1 cellular context compared by ENCODE assay signal in the genomic region with DNA sequence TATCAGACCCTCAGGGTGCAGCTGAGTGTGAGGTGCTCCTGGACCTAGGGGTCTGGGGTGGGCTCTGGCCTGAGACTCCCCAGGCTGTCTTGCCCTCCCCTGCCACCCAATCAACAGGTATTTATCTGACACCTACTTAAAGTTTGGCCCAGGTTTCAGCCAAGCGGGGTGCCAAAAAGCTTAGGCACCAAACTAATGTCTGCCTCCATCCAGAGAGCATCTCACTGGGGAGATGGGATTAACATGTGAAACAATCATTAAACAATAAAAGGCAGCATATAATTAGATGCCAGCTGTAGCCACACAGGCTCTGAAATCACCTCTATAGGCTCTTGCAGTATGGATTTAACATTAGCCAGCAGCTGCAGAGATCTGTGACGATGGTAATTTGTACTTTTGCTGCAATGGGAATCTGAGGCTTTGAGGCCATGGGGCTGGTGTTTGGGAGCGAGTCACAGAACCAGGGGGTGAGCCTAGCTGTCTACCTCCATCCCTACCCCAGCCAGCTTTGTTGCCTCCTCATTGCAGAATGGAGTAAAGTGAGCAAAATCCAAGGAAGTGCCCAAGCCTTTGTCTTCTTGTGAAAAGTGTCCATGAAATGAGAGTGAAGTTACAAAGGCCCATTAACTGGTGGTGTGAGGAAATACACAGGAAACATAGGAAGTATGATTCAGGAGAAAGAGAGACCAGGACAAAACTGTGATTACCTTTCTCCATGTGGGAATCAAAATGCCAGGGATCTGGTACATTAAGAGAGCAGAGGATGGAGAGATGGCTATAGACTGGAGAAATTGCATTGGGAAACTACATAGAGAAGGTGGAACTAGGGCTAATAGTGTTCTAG.
TF ChIP-seq lines count a peak whose summit lies in the region.

No MANE protein-coding gene starts in this region.

TF ChIP-seq in K562, 482 proteins besides CTCF, POLR2A, EP300 and RAD21 (continued from another document):
- TF ChIP-seq RBFOX2 (IDR thresholded peaks at IDR 0.05; ENCODE audit: low read depth, low read length), result 0 out of 2 replicates have a peak, but pooled peaks have one; percentile 29
